In genomic region chr17:72358465-72358864, GRCh38 we compare ENCODE assay signal across 19 cellular contexts.
DNase-seq lines count a peak whose midpoint lies in the region; ATAC-seq and TF ChIP-seq lines count a peak whose summit lies in the region.
"Had no signal": no experiment of that assay in that cellular context is flagged by ENCODE, and none has a peak within 500 bp of the region (broad histone marks: within the 10 kb centered on the region; RNA-seq: fewer than 3 reads in every experiment).

No MANE protein-coding gene starts in this region.

- intact Hi-C loops in cardiac septum (cut with DNase I) = no loop called here

- in situ Hi-C loops in GM13976 (cut with MboI; ENCODE audit: low sequenced_read_pairs, unreplicated experiment) = no loop called here

- DNase-seq in Daoy (ENCODE audit: low read depth) (peak; percentile 57), NCI-H226 (peak; percentile 83), cardiac fibroblast (ENCODE audit: low read depth in 2 of 2) (peak; percentile 54 to 85), lung (ENCODE audit: low spot score) (no peak), NCI-H146 treated with DMSO at 0.1 percent for 48 hours (lab: John Stamatoyannopoulos, UW; ENCODE audit: unreplicated experiment) (no peak), cardiac septum (ENCODE audit: low spot score) (no peak), GM13976 (ENCODE audit: low spot score) (no peak)
- DNase-seq: activated CD8-positive, alpha-beta T cell treated with anti-CD3 and anti-CD28 coated beads, Interleukin-2, amount 10 ng/mL, durations not matched to agents 7 days and 5 days; activated effector memory CD4-positive, alpha-beta T cell treated with anti-CD3 and anti-CD28 coated beads, Interleukin-2, amount 50 U/mL, for 16 hours; CD4-positive, CD25-positive, alpha-beta regulatory T cell; endodermal cell; naive thymus-derived CD4-positive, alpha-beta T cell; NCI-H1694 treated with DMSO at 0.1 percent for 48 hours; NCI-H774; SHP77; transverse colon had no signal

- no peaks in the 10 kb centered on the region for H3K36me3 ChIP-seq in lung (ENCODE audit: control insufficient read depth in 2 of 2, insufficient read depth in 2 of 2, low read length in 2 of 2)
- H3K36me3 ChIP-seq: cardiac muscle cell, transverse colon had no signal

- peaks cover 0 to 6% of the 10 kb centered on the region in 2 donors for H3K9me3 ChIP-seq in lung (ENCODE audit: control insufficient read depth in 2 of 2, insufficient read depth in 1 of 2, low read length in 1 of 2)
- H3K9me3 ChIP-seq: transverse colon had no signal

- H3K4me1 ChIP-seq in lung (ENCODE audit: control insufficient read depth in 2 of 2, insufficient read depth in 2 of 2, low read length in 2 of 2) = no peaks in the 10 kb centered on the region
- H3K4me1 ChIP-seq: transverse colon had no signal

- H3K27ac ChIP-seq in lung (ENCODE audit: low read depth in 1 of 2, low read length in 1 of 2) = no peak overlapping the region
- H3K27ac ChIP-seq: cardiac muscle cell, transverse colon had no signal

- H3K27me3 ChIP-seq in lung (ENCODE audit: control insufficient read depth, insufficient read depth) = no peaks in the 10 kb centered on the region
- H3K27me3 ChIP-seq: cardiac muscle cell, transverse colon had no signal

- ATAC-seq in lung (ENCODE audit: insufficient read depth, low FRiP score) = peak; percentile 41
- no peak for ATAC-seq in HG02870 (IDR thresholded peaks at IDR 0.05; ENCODE audit: unreplicated experiment)
- ATAC-seq: activated CD8-positive, alpha-beta T cell treated with anti-CD3 and anti-CD28 coated beads, Interleukin-2, amount 10 ng/mL, durations not matched to agents 7 days and 5 days; K562; naive thymus-derived CD4-positive, alpha-beta T cell had no signal

- TF ChIP-seq CTCF in cardiac fibroblast (IDR thresholded peaks at IDR 0.05; ENCODE audit: low read depth, low read length) = no peak
- TF ChIP-seq CTCF in lung (IDR thresholded peaks at IDR 0.05; ENCODE audit: control extremely low read depth, extremely low read depth) = no peak
- TF ChIP-seq CTCF in GM13976 (IDR thresholded peaks at IDR 0.05; ENCODE audit: borderline replicate concordance, control extremely low read depth, extremely low read depth, insufficient read depth, missing control alignments) = no peak

- H3K4me3 ChIP-seq in cardiac fibroblast (replicated peaks in 1 of 2; ENCODE audit: low read depth in 2 of 2, low read length in 2 of 2) (no peak overlapping the region), lung (no peak overlapping the region)
- H3K4me3 ChIP-seq: cardiac muscle cell, K562, transverse colon had no signal

Comparison
In these comparisons a context has a peak if more than half of its experiments do, and no peak if none do; other contexts are left out.
1. DNase-seq: peak in Daoy (single experiment), NCI-H226 (single experiment) and cardiac fibroblast (2 of 2); none in lung (single experiment), NCI-H146 treated with DMSO at 0.1 percent for 48 hours (single experiment), cardiac septum (single experiment) and GM13976 (single experiment).